11 cellular contexts compared by ENCODE assay signal in the genomic region with DNA sequence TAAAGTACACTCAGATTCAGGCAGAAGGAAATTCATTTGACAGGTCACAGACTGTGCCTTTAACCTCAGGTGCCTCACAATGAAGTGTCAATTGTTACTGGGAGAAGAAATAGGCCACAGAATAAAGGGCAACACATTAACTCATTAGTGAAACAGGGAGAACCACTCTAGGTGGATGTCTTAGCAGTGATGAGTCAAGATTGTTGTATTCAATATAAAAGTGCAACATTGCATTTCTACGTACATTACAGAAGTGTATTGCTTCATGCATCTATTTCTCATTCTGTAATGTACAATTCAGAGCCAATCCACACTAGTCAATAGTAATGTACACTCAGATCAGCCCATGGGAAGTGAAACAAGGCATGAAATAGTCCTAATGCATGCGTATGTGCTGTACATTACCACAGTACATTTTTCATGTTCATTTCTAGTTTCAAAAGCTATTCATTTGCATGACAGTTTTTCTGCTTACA.
A peak's percentile ranks its signal among the peaks of the same experiment; 100 is the strongest.
DNase-seq lines count a peak whose midpoint lies in the region; ATAC-seq and TF ChIP-seq lines count a peak whose summit lies in the region.
"Had no signal": no experiment of that assay in that cellular context is flagged by ENCODE, and none has a peak within 500 bp of the region (broad histone marks: within the 10 kb centered on the region; RNA-seq: fewer than 3 reads in every experiment).

No MANE protein-coding gene starts in this region.

- TF ChIP-seq CTCF in GM06990 (IDR thresholded peaks at IDR 0.05; ENCODE audit: insufficient read depth, low read length, poor library complexity, severe bottlenecking) = no peak

- no peaks in the 10 kb centered on the region for H3K36me3 ChIP-seq in GM06990 (ENCODE audit: control insufficient read depth, insufficient read depth, low read length)
- H3K36me3 ChIP-seq: colonic mucosa had no signal

- DNase-seq in GM06990 (ENCODE audit: extremely low read depth, insufficient read length) = peak; percentile 71
- DNase-seq in NOMO-1 treated with DMSO at 0.1 percent for 48 hours (lab: John Stamatoyannopoulos, UW; ENCODE audit: unreplicated experiment) = peak; percentile 83
- DNase-seq in anterior cingulate cortex (lab: John Stamatoyannopoulos, UW) = no peak
- no peak for DNase-seq in GM19240 (ENCODE audit: insufficient read length, low spot score)
- no peak for DNase-seq in epidermal melanocyte (ENCODE audit: insufficient read length, low spot score)
- DNase-seq in SKM-1 (lab: John Stamatoyannopoulos, UW; ENCODE audit: unreplicated experiment) = no peak
- DNase-seq: CD4-positive, alpha-beta T cell; colonic mucosa; immature natural killer cell had no signal

- no peak overlapping the region for H3K4me3 ChIP-seq in GM06990 (replicated peaks; ENCODE audit: low read depth, low read length)
- H3K4me3 ChIP-seq: colonic mucosa had no signal

- ATAC-seq in GM19351 (IDR thresholded peaks at IDR 0.05; ENCODE audit: unreplicated experiment) = peak; percentile 98
- peak; percentile 99 for ATAC-seq in HG02973 (IDR thresholded peaks at IDR 0.05; ENCODE audit: unreplicated experiment)

- no peaks in the 10 kb centered on the region for H3K27me3 ChIP-seq in GM06990 (replicated peaks; ENCODE audit: control insufficient read depth, insufficient read depth, low read length)
- H3K27me3 ChIP-seq: colonic mucosa had no signal

Comparison
In these comparisons a context has a peak if more than half of its experiments do, and no peak if none do; other contexts are left out.
1. DNase-seq: peak in GM06990 (single experiment) and NOMO-1 treated with DMSO at 0.1 percent for 48 hours (single experiment); none in anterior cingulate cortex (0 of 58), GM19240 (single experiment), epidermal melanocyte (single experiment) and SKM-1 (single experiment).